ENCODE assay signal across 17 cellular contexts in the genomic region with DNA sequence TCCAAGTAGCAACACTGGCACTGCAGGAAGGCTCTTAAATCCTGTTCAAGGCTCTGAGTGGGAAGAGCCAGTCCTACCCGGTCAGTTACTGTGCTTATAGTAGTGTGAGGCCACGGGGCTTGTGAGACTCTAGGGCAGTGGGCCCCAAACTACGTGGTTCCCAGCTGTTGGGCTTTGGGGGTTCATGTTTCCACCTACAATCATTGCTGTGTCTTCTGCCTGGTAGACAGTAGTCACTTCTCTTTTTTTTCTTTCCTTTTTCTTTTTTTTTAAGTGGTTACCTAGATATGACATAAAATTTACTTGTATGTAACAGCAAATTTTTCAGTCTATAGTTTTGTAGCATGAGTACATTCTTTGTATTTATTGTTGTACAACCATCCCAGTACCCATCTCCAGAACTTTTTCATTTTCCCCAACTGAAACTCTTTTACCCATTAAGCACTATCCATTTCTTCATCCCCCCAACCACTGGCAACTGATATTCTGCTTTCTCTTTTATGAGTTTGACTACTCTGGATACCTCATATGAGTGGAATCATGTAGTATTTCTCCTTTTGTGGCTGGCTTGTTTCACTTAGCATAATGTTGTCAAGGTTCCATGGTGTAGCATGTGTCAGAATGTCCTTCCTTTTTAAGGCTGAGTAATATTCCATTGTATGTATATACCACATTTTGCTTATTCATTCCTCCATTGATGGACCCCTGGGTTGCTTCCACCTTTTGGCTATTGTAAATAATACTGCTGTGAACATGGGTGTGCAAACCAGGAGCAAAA.
"Had no signal": no experiment of that assay in that cellular context is flagged by ENCODE, and none has a peak within 500 bp of the region (broad histone marks: within the 10 kb centered on the region; RNA-seq: fewer than 3 reads in every experiment).

No MANE protein-coding gene starts in this region.

- H3K4me3 Mint-ChIP-seq: activated CD8-positive, alpha-beta T cell treated with anti-CD3 and anti-CD28 coated beads for 36 hours; activated T-helper 1 cell treated with anti-CD3 and anti-CD28 coated beads, Interleukin-12 subunit alpha, Interleukin-12 subunit beta, Interleukin-2, Interleukin-4 antibody, amounts not matched to agents 30 ng/mL and 10 ng/mL and 1 ng/mL, durations not matched to agents 14 hours and 24 hours and 36 hours; effector memory CD8-positive, alpha-beta T cell; nephron had no signal

- DNase-seq: activated CD4-positive, alpha-beta T cell treated with anti-CD3 and anti-CD28 coated beads for 4 hours; activated CD8-positive, alpha-beta T cell treated with anti-CD3 and anti-CD28 coated beads for 36 hours; activated naive CD4-positive, alpha-beta T cell; dermis blood vessel endothelial cell; effector memory CD8-positive, alpha-beta T cell; gastrocnemius medialis; occipital lobe; stimulated activated CD4-positive, alpha-beta T cell treated with anti-CD3 and anti-CD28 coated beads, Interleukin-4, amount 100 ng/mL, for 24 hours; stomach; T-helper 1 cell; testis had no signal

- H3K9me3 Mint-ChIP-seq: activated CD8-positive, alpha-beta T cell treated with anti-CD3 and anti-CD28 coated beads for 36 hours; activated T-helper 1 cell treated with anti-CD3 and anti-CD28 coated beads, Interleukin-12 subunit alpha, Interleukin-12 subunit beta, Interleukin-2, Interleukin-4 antibody, amounts not matched to agents 30 ng/mL and 10 ng/mL and 1 ng/mL, durations not matched to agents 14 hours and 24 hours and 36 hours; effector memory CD8-positive, alpha-beta T cell; nephron had no signal

- H3K27me3 ChIP-seq: gastrocnemius medialis, stomach, testis, upper lobe of left lung had no signal

- H3K36me3 ChIP-seq: gastrocnemius medialis, stomach, upper lobe of left lung had no signal

- FAIRE-seq: astrocyte, keratinocyte had no signal

- H3K4me3 ChIP-seq: gastrocnemius medialis, stomach, testis, upper lobe of left lung had no signal

- H3K27ac Mint-ChIP-seq: activated CD8-positive, alpha-beta T cell treated with anti-CD3 and anti-CD28 coated beads for 36 hours; activated T-helper 1 cell treated with anti-CD3 and anti-CD28 coated beads, Interleukin-12 subunit alpha, Interleukin-12 subunit beta, Interleukin-2, Interleukin-4 antibody, amounts not matched to agents 30 ng/mL and 10 ng/mL and 1 ng/mL, durations not matched to agents 14 hours and 24 hours and 36 hours; effector memory CD8-positive, alpha-beta T cell; nephron had no signal

- ATAC-seq: activated CD8-positive, alpha-beta T cell treated with anti-CD3 and anti-CD28 coated beads for 36 hours; effector memory CD8-positive, alpha-beta T cell; gastrocnemius medialis had no signal

- H3K27ac ChIP-seq: epithelial cell of prostate, gastrocnemius medialis, stomach, testis had no signal
